10 cellular contexts compared by ENCODE assay signal in genomic region chr11:92211576-92212167, GRCh38. TPM values are rescaled to one million over a fixed set of nuclear protein-coding genes. Genes with fewer than 3 reads are reported as not detected.
DNase-seq lines count a peak whose midpoint lies in the region; ATAC-seq, FAIRE-seq and TF ChIP-seq lines count a peak whose summit lies in the region.
"Had no signal": no experiment of that assay in that cellular context is flagged by ENCODE, and none has a peak within 500 bp of the region (broad histone marks: within the 10 kb centered on the region; RNA-seq: fewer than 3 reads in every experiment).

No MANE protein-coding gene starts in this region.

- no peaks in the 10 kb centered on the region for H3K79me1 ChIP-seq in mesenchymal stem cell (replicated peaks; ENCODE audit: low read length, poor library complexity, severe bottlenecking)

- H3K4me3 ChIP-seq in BJ (ENCODE audit: low read depth, low read length) (no peak overlapping the region), bronchial epithelial cell (ENCODE audit: low read depth, low read length) (no peak overlapping the region), mesenchymal stem cell (ENCODE audit: insufficient read depth in 1 of 2, low read depth in 1 of 2, low read length in 2 of 2) (no peak overlapping the region)

- H3K23ac ChIP-seq in mesenchymal stem cell (ENCODE audit: low read length in 2 of 2) = no peak overlapping the region

- H3K27me3 ChIP-seq in BJ (ENCODE audit: control insufficient read depth, insufficient read depth, low read length) (no peaks in the 10 kb centered on the region; the same call in 1 of the 2 replicates), bronchial epithelial cell (ENCODE audit: control insufficient read depth, insufficient read depth, low read length) (no peaks in the 10 kb centered on the region), mesenchymal stem cell (ENCODE audit: control insufficient read depth in 1 of 2, insufficient read depth in 1 of 2, low read length in 2 of 2) (peaks cover 0 to 10% of the 10 kb centered on the region in 2 experiments)

- H4K91ac ChIP-seq in mesenchymal stem cell (ENCODE audit: low read length) = no peak overlapping the region

- no peaks in the 10 kb centered on the region for H3K4me1 Mint-ChIP-seq in effector memory CD8-positive, alpha-beta T cell (ENCODE audit: low read depth in 2 of 2)

- no peaks in the 10 kb centered on the region for H3K36me3 Mint-ChIP-seq in effector memory CD8-positive, alpha-beta T cell (ENCODE audit: insufficient read depth)

- no peak overlapping the region for H2BK5ac ChIP-seq in mesenchymal stem cell (ENCODE audit: low read depth, low read length, poor library complexity, severe bottlenecking)

- ATAC-seq in effector memory CD8-positive, alpha-beta T cell (replicated peaks) = no peak
- ATAC-seq in GM21786 (IDR thresholded peaks at IDR 0.05; ENCODE audit: unreplicated experiment) (no peak), GM21528 (IDR thresholded peaks at IDR 0.05; ENCODE audit: low FRiP score, unreplicated experiment) (no peak)

- no peak for DNase-seq in BJ (ENCODE audit: low read depth)
- DNase-seq in bronchial epithelial cell (ENCODE audit: low read depth) = peak; percentile 31
- peak; percentile 13 for DNase-seq in mesenchymal stem cell
- DNase-seq in effector memory CD8-positive, alpha-beta T cell = no peak
- DNase-seq in H54 (ENCODE audit: insufficient read length, low spot score) = no peak
- DNase-seq: stimulated activated CD4-positive, alpha-beta T cell treated with anti-CD3 and anti-CD28 coated beads, Interleukin-4, amount 100 ng/mL, for 24 hours had no signal

- H3K27me3 Mint-ChIP-seq in effector memory CD8-positive, alpha-beta T cell = no peaks in the 10 kb centered on the region

- H3K27ac ChIP-seq in mesenchymal stem cell (ENCODE audit: low read length, poor library complexity, severe bottlenecking) = no peak overlapping the region

- 76% methylated on average over 3 of the region's 5 CpGs for WGBS in mesenchymal stem cell

- FAIRE-seq in bronchial epithelial cell (lab: Jason Lieb, UNC) (no peak), H54 (lab: Jason Lieb, UNC) (no peak)
- FAIRE-seq: GM12891 had no signal

- peaks cover 11 to 16% of the 10 kb centered on the region in 2 donors for H3K9me3 Mint-ChIP-seq in effector memory CD8-positive, alpha-beta T cell

- H3K14ac ChIP-seq in mesenchymal stem cell (ENCODE audit: low read length in 2 of 2) = no peak overlapping the region

- H3K36me3 ChIP-seq in BJ (ENCODE audit: control insufficient read depth, insufficient read depth, low read length) = no peaks in the 10 kb centered on the region
- H3K36me3 ChIP-seq in bronchial epithelial cell (ENCODE audit: control insufficient read depth, insufficient read depth, low read length) = no peaks in the 10 kb centered on the region
- H3K36me3 ChIP-seq in mesenchymal stem cell (ENCODE audit: control insufficient read depth in 1 of 2, insufficient read depth in 2 of 2, low read depth in 1 of 2, low read length in 2 of 2) = no peaks in the 10 kb centered on the region

- POLR2A ChIA-PET in BJ (lab: Charles Lee) = no interaction called here

- H3K4me3 Mint-ChIP-seq in effector memory CD8-positive, alpha-beta T cell = no peak overlapping the region

- no peak overlapping the region for H3K4ac ChIP-seq in mesenchymal stem cell (ENCODE audit: low read depth in 1 of 2, low read length in 2 of 2)

- no peak overlapping the region for H2BK15ac ChIP-seq in mesenchymal stem cell (ENCODE audit: low read depth, poor library complexity, severe bottlenecking)

- TF ChIP-seq CTCF in BJ (IDR thresholded peaks at IDR 0.05; ENCODE audit: insufficient read depth, low read depth, low read length) (peak; percentile 59), LNCAP (IDR thresholded peaks at IDR 0.05) (peak; percentile 23), bronchial epithelial cell (IDR thresholded peaks at IDR 0.05; ENCODE audit: insufficient read depth, low read length, severe bottlenecking) (peak; percentile 61)

- no peak overlapping the region for H3K9ac ChIP-seq in mesenchymal stem cell (ENCODE audit: low read length)

- TF ChIP-seq POLR2A in H54 (IDR thresholded peaks at IDR 0.05; ENCODE audit: low read depth, low read length) = no peak

- no peak overlapping the region for H3K27ac Mint-ChIP-seq in effector memory CD8-positive, alpha-beta T cell

- H2BK12ac ChIP-seq in mesenchymal stem cell (ENCODE audit: low read length in 2 of 2) = no peak overlapping the region

- CTCF ChIA-PET in BJ (lab: Yijun Ruan, JAX) = interaction anchor here (0.5 to 1.2 kb wide), 5 partner anchors 35 to 675 kb away, joined by 3 to 8 read pairs (median 3); no protein-coding TSS in a partner anchor

- no peak overlapping the region for H3K4me2 ChIP-seq in mesenchymal stem cell (ENCODE audit: low read length, poor library complexity, severe bottlenecking)

- H2BK120ac ChIP-seq in mesenchymal stem cell (ENCODE audit: low read depth, low read length) = no peak overlapping the region

- H2AK5ac ChIP-seq in mesenchymal stem cell (ENCODE audit: low read length, severe bottlenecking) = no peak overlapping the region

- H2AFZ ChIP-seq in mesenchymal stem cell (ENCODE audit: low read depth, low read length) = no peak overlapping the region

- H3K9me3 ChIP-seq in mesenchymal stem cell (ENCODE audit: control insufficient read depth, low read length) = no peaks in the 10 kb centered on the region

- H3K4me1 ChIP-seq in mesenchymal stem cell (ENCODE audit: control insufficient read depth, insufficient read depth, low read depth, low read length) = no peaks in the 10 kb centered on the region

- no peak overlapping the region for H3K18ac ChIP-seq in mesenchymal stem cell (ENCODE audit: low read depth in 1 of 2, low read length in 2 of 2)

- H4K8ac ChIP-seq in mesenchymal stem cell (ENCODE audit: low read length) = no peak overlapping the region

RNA-seq across cellular contexts. Expression of gene FAT3, which starts 12.9 kb away (rescaled TPM):
- 0.53 and 0.76 TPM in 2 replicates for polyA plus RNA-seq in BJ (2011; rRNA removed)
- 3.7 and 5.4 TPM in 2 replicates for polyA minus RNA-seq in BJ (2011; rRNA and poly(A)+ RNA removed)
- under 0.01 TPM in 2 replicates for total RNA-seq in bronchial epithelial cell
- polyA plus RNA-seq in mesenchymal stem cell (2013, experiment 1 of 2) = 0.01 TPM
- under 0.01 TPM for polyA plus RNA-seq in mesenchymal stem cell (2013, experiment 2 of 2)

Comparison
In these comparisons a context has a peak if more than half of its experiments do, and no peak if none do; other contexts are left out.
1. DNase-seq: peak in bronchial epithelial cell (single experiment) and mesenchymal stem cell (single experiment); none in BJ (single experiment), effector memory CD8-positive, alpha-beta T cell (0 of 3) and H54 (single experiment).
2. Peak in every context shown above with its lines, with median percentiles within 50 percentile points of each other: CTCF ChIP-seq.